In genomic region chr1:245462161-245462560, GRCh38 we compare ENCODE assay signal across 9 cellular contexts.
"Had no signal": no experiment of that assay in that cellular context is flagged by ENCODE, and none has a peak within 500 bp of the region (broad histone marks: within the 10 kb centered on the region; RNA-seq: fewer than 3 reads in every experiment).

No MANE protein-coding gene starts in this region.

- H3K9ac ChIP-seq: GM23248 had no signal

- H3K4me1 ChIP-seq: HAP-1 had no signal

- H3K27ac Mint-ChIP-seq: HFFc6, IgD-negative memory B cell had no signal

- H3K4me1 Mint-ChIP-seq: IgD-negative memory B cell had no signal

- H3K36me3 ChIP-seq: HAP-1 had no signal

- H3K9me3 Mint-ChIP-seq: HFFc6, IgD-negative memory B cell had no signal

- H3K4me3 Mint-ChIP-seq: HFFc6 had no signal

- H3K9me3 ChIP-seq: HAP-1 had no signal

- H3K36me3 Mint-ChIP-seq: IgD-negative memory B cell had no signal

- H3K27ac ChIP-seq: GM23248 had no signal

- H2AFZ ChIP-seq: GM23248 had no signal

- FAIRE-seq: HepG2, HTR-8/SVneo had no signal

- H3K4me3 ChIP-seq: GM23248, HAP-1 had no signal

- DNase-seq: GM23248, H7, HFFc6, KBM-7 had no signal

- ATAC-seq: HCT116 had no signal
